18 cellular contexts compared by ENCODE assay signal in genomic region chr9:81720450-81721086, GRCh38. TPM values are rescaled to one million over a fixed set of nuclear protein-coding genes. Genes with fewer than 3 reads are reported as not detected.
DNase-seq lines count a peak whose midpoint lies in the region; ATAC-seq, FAIRE-seq and TF ChIP-seq lines count a peak whose summit lies in the region.
"Had no signal": no experiment of that assay in that cellular context is flagged by ENCODE, and none has a peak within 500 bp of the region (broad histone marks: within the 10 kb centered on the region; RNA-seq: fewer than 3 reads in every experiment).

No MANE protein-coding gene starts in this region.

- H3K9me3 ChIP-seq in PC-3 (ENCODE audit: low read length) (no peaks in the 10 kb centered on the region), hepatocyte (ENCODE audit: low read depth) (no peaks in the 10 kb centered on the region), pancreas (no peaks in the 10 kb centered on the region)
- H3K9me3 ChIP-seq: BLaER1 had no signal

- intact Hi-C loops in PC-3 (cut with micrococcal nuclease), result loop anchor here (5.0 kb wide), 1 partner anchor 1242 kb away; no protein-coding TSS in a partner anchor
- intact Hi-C loops in pancreas (cut with DNase I), result no loop called here

- POLR2A ChIA-PET in PC-3 (lab: Charles Lee; ENCODE audit: unreplicated experiment), result no interaction called here

- no peak overlapping the region for H3K9ac ChIP-seq in PC-3 (ENCODE audit: low read length)
- H3K9ac ChIP-seq: BLaER1 had no signal

- TF ChIP-seq CTCF in PC-3 (conservative IDR thresholded peaks at IDR 0.05; ENCODE audit: low read depth, low read length) (no peak), hepatocyte (IDR thresholded peaks at IDR 0.05; ENCODE audit: poor library complexity) (no peak), pancreas (IDR thresholded peaks at IDR 0.05) (no peak)

- WGBS in hepatocyte (ENCODE audit: low lambda C conversion rate, missing lambda C conversion rate), result 95% methylated on average over 9 of the region's 9 CpGs
- 92 to 95% methylated on average over 9 of the region's 9 CpGs for whole genome bisulfite sequencing in pancreas, 2 donors

- H3K9me2 ChIP-seq in PC-3 (replicated peaks; ENCODE audit: low read length) (no peaks in the 10 kb centered on the region), hepatocyte (replicated peaks; ENCODE audit: insufficient read depth) (no peaks in the 10 kb centered on the region)

- no peaks in the 10 kb centered on the region for H3K36me3 ChIP-seq in PC-3 (ENCODE audit: low read depth, low read length)
- no peaks in the 10 kb centered on the region for H3K36me3 ChIP-seq in hepatocyte (replicated peaks; ENCODE audit: insufficient read depth, low read depth)
- no peaks in the 10 kb centered on the region for H3K36me3 ChIP-seq in pancreas
- H3K36me3 ChIP-seq: BLaER1 had no signal

- H3K4me3 ChIP-seq in PC-3 (ENCODE audit: low read length) (no peak overlapping the region), hepatocyte (no peak overlapping the region), pancreas (no peak overlapping the region)
- H3K4me3 ChIP-seq: BLaER1 had no signal

- H4K20me1 ChIP-seq in PC-3 (ENCODE audit: low read length), result no peaks in the 10 kb centered on the region
- H4K20me1 ChIP-seq in hepatocyte (ENCODE audit: insufficient read depth, poor library complexity, severe bottlenecking), result no peaks in the 10 kb centered on the region
- H4K20me1 ChIP-seq: BLaER1 had no signal

- CTCF ChIA-PET in PC-3 (lab: Charles Lee), result no interaction called here

- peaks cover 36% of the 10 kb centered on the region for H3K4me1 ChIP-seq in PC-3 (ENCODE audit: insufficient read depth, low read length)
- H3K4me1 ChIP-seq in hepatocyte (ENCODE audit: insufficient read depth), result peaks cover 18% of the 10 kb centered on the region
- peaks cover 0 to 6% (median 0%) of the 10 kb centered on the region in 3 donors for H3K4me1 ChIP-seq in pancreas
- H3K4me1 ChIP-seq: BLaER1 had no signal

- H2AFZ ChIP-seq in PC-3 (ENCODE audit: low read length) (no peak overlapping the region), hepatocyte (no peak overlapping the region)

- H3K4me2 ChIP-seq in PC-3 (ENCODE audit: low read length) (peak overlapping the region; percentile 5), hepatocyte (no peak overlapping the region)
- H3K4me2 ChIP-seq: BLaER1 had no signal

- DNase-seq in ELF-1 (ENCODE audit: low read depth, low spot score) (peak; percentile 23), PC-3 (peak; percentile 73), hepatocyte (ENCODE audit: low spot score) (no peak), pancreas (no peak), DMS79 (lab: John Stamatoyannopoulos, UW) (no peak)
- DNase-seq: CD8-positive, alpha-beta memory T cell; HFFc6; NCI-H1048; NCI-H1436 treated with DMSO at 0.1 percent for 48 hours; NCI-H2029 treated with DMSO at 0.1 percent for 48 hours; NCI-H446 treated with DMSO at 0.1 percent for 48 hours; NCI-H774; SW 1271 had no signal

- H3K79me2 ChIP-seq in PC-3 (ENCODE audit: low read length) (no peaks in the 10 kb centered on the region), hepatocyte (no peaks in the 10 kb centered on the region)

- H3K27ac ChIP-seq in PC-3 (ENCODE audit: low read length), result peak overlapping the region; percentile 34; the same call in 1 of the 2 replicates
- H3K27ac ChIP-seq in hepatocyte, result peak overlapping the region; percentile 10
- H3K27ac ChIP-seq in pancreas, result peak overlapping the region in 1 of 4 donors; percentile 17
- H3K27ac ChIP-seq: BLaER1 had no signal

- no peaks in the 10 kb centered on the region for H3F3A ChIP-seq in PC-3 (ENCODE audit: low read length, unreplicated experiment)

- ATAC-seq in PC-3 (peak; percentile 15; the same call in 1 of the 2 replicates), pancreas (peak in 3 of 4 donors; percentile 20 to 26 (median 20)), HG02938 (IDR thresholded peaks at IDR 0.05; ENCODE audit: unreplicated experiment) (no peak), GM18870 (IDR thresholded peaks at IDR 0.05; ENCODE audit: unreplicated experiment) (no peak)

- BruUV-seq in PC-3 (replicated peaks; lab: Mats Ljungman, UMichigan), result no TSS peak

- FAIRE-seq in pancreas (lab: Jason Lieb, UNC), result no peak
- FAIRE-seq: D721Med, H54 had no signal

- no peaks in the 10 kb centered on the region for H3K27me3 ChIP-seq in PC-3 (ENCODE audit: low read length)
- H3K27me3 ChIP-seq in hepatocyte, result no peaks in the 10 kb centered on the region
- H3K27me3 ChIP-seq in pancreas, result no peaks in the 10 kb centered on the region
- H3K27me3 ChIP-seq: BLaER1 had no signal

RNA-seq across cellular contexts. Expression of gene TLE1, which starts 31.2 kb away (rescaled TPM):
- total RNA-seq in PC-3 (2014; rRNA removed) (49.0 and 55.6 TPM in 2 replicates), hepatocyte (100 TPM in 2 replicates), pancreas (10 to 100 TPM; 15.1 to 38.9 (median 26.2) TPM)
- polyA plus RNA-seq in hepatocyte (117 TPM in 2 replicates), pancreas (10 to 100 TPM; 27.5 to 35.5 TPM)

Comparison
In these comparisons a context has a peak if more than half of its experiments do, and no peak if none do; other contexts are left out.
1. DNase-seq: peak in ELF-1 (single experiment) and PC-3 (single experiment); none in hepatocyte (single experiment), pancreas (0 of 6) and DMS79 (single experiment).
2. ATAC-seq: peak in PC-3 (single experiment) and pancreas (3 of 4); none in HG02938 (single experiment) and GM18870 (single experiment).